ENCODE assay signal across 8 cellular contexts in genomic region chr2:24047703-24048033, GRCh38. TPM values are rescaled to one million over a fixed set of nuclear protein-coding genes. Genes with fewer than 3 reads are reported as not detected.
A peak's percentile ranks its signal among the peaks of the same experiment; 100 is the strongest.
DNase-seq lines count a peak whose midpoint lies in the region; ATAC-seq and TF ChIP-seq lines count a peak whose summit lies in the region.

No MANE protein-coding gene starts in this region.

- peak overlapping the region; percentile 85 for H2AFZ ChIP-seq in mammary epithelial cell (ENCODE audit: low read depth, low read length)
- peak overlapping the region; percentile 89 for H2AFZ ChIP-seq in trophoblast cell (ENCODE audit: insufficient read depth, low read length, poor library complexity)

- H3K79me1 ChIP-seq in trophoblast cell (ENCODE audit: low read length): peaks cover 6% of the 10 kb centered on the region

- TF ChIP-seq RAD21 in Ishikawa (IDR thresholded peaks at IDR 0.05; ENCODE audit: low read depth): no peak

- TF ChIP-seq POLR2A in erythroblast (IDR thresholded peaks at IDR 0.05; ENCODE audit: low read length): no peak

- ATAC-seq in GM19328 (IDR thresholded peaks at IDR 0.05; ENCODE audit: unreplicated experiment): peak; percentile 3
- no peak for ATAC-seq in HG03097 (IDR thresholded peaks at IDR 0.05; ENCODE audit: low FRiP score, unreplicated experiment)
- no peak for ATAC-seq in HG02885 (IDR thresholded peaks at IDR 0.05; ENCODE audit: poor library complexity, unreplicated experiment)

- TF ChIP-seq CTCF in mammary epithelial cell (conservative IDR thresholded peaks at IDR 0.05 in 1 of 2, IDR thresholded peaks at IDR 0.05 in 1 of 2; ENCODE audit: extremely low read depth in 1 of 2, insufficient read depth in 1 of 2, low read depth in 1 of 2, low read length in 2 of 2): no peak

- H3K9ac ChIP-seq in mammary epithelial cell (ENCODE audit: insufficient read depth, low read length) (no peak overlapping the region), trophoblast cell (ENCODE audit: low read length) (peak overlapping the region; percentile 44)

- 55% methylated on average over 8 of the region's 8 CpGs for WGBS in mammary epithelial cell (ENCODE audit: low coverage, missing lambda C conversion rate)
- WGBS in trophoblast cell (ENCODE audit: extremely low coverage, insufficient coverage, insufficient read length): no CpG with 5 or more reads among the region's 8 CpGs

- no peak overlapping the region for H3K4me3 ChIP-seq in mammary epithelial cell (replicated peaks in 1 of 3; ENCODE audit: insufficient read depth in 1 of 3, low read depth in 2 of 3, low read length in 3 of 3)
- no peak overlapping the region for H3K4me3 ChIP-seq in trophoblast cell (ENCODE audit: low read depth, low read length)

- no peak overlapping the region for H3K18ac ChIP-seq in trophoblast cell (ENCODE audit: low read length)

- dilution Hi-C loops in mammary epithelial cell (cut with HindIII; ENCODE audit: low sequenced_read_pairs): no loop called here

- peak overlapping the region; percentile 58 for H4K91ac ChIP-seq in trophoblast cell (ENCODE audit: low read depth, low read length)

- H2BK5ac ChIP-seq in trophoblast cell (ENCODE audit: low read depth, low read length, poor library complexity): no peak overlapping the region

- peak overlapping the region; percentile 91 for H4K8ac ChIP-seq in trophoblast cell (ENCODE audit: low read depth, low read length)

- no peak for DNase-seq in mammary epithelial cell
- no peak for DNase-seq in trophoblast cell
- DNase-seq in erythroblast (lab: John Stamatoyannopoulos, UW): no peak
- no peak for DNase-seq in activated CD8-positive, alpha-beta memory T cell treated with anti-CD3 and anti-CD28 coated beads for 24 hours

- in situ Hi-C loops in mammary epithelial cell (cut with MboI; ENCODE audit: low sequenced_read_pairs in 2 of 2): no loop called here

- H3K9me3 ChIP-seq in mammary epithelial cell (replicated peaks; ENCODE audit: insufficient read depth, low read length) (no peaks in the 10 kb centered on the region), trophoblast cell (ENCODE audit: insufficient read depth, low read depth, low read length) (peaks cover 3% of the 10 kb centered on the region)

- BruUV-seq in mammary epithelial cell (replicated peaks; lab: Mats Ljungman, UMichigan): no TSS peak

- no peaks in the 10 kb centered on the region for H3K36me3 ChIP-seq in mammary epithelial cell (ENCODE audit: insufficient read depth, low read length)
- no peaks in the 10 kb centered on the region for H3K36me3 ChIP-seq in trophoblast cell (ENCODE audit: control insufficient read depth in 1 of 2, insufficient read depth in 2 of 2, low read length in 2 of 2)

- no peak overlapping the region for H3K27ac ChIP-seq in mammary epithelial cell (ENCODE audit: insufficient read depth, low read depth, low read length)
- no peak overlapping the region for H3K27ac ChIP-seq in trophoblast cell (ENCODE audit: low read depth, low read length)

- no peak overlapping the region for H2BK12ac ChIP-seq in trophoblast cell (ENCODE audit: low read length)

- H3K27me3 ChIP-seq in mammary epithelial cell (ENCODE audit: insufficient read depth, low read length): no peaks in the 10 kb centered on the region
- no peaks in the 10 kb centered on the region for H3K27me3 ChIP-seq in trophoblast cell (ENCODE audit: insufficient read depth, low read length)

- no peak overlapping the region for H2AK5ac ChIP-seq in trophoblast cell (ENCODE audit: low read length)

- H3K4me1 ChIP-seq in mammary epithelial cell (ENCODE audit: insufficient read depth, low read length): peaks cover 8% of the 10 kb centered on the region
- H3K4me1 ChIP-seq in trophoblast cell (ENCODE audit: control insufficient read depth in 1 of 2, insufficient read depth in 2 of 2, low read length in 2 of 2): peaks cover 3 to 4% of the 10 kb centered on the region in 2 experiments

- H3K14ac ChIP-seq in trophoblast cell (ENCODE audit: low read length): no peak overlapping the region

- no peak overlapping the region for H3K23ac ChIP-seq in trophoblast cell (ENCODE audit: low read length)

- CTCF ChIA-PET in mammary epithelial cell (lab: Charles Lee; ENCODE audit: low non-redundant PET): interaction anchor here (0.6 kb wide), 1 partner anchor 28 kb away, joined by 3 read pairs; the partner anchor contains the start of gene SF3B6

- intact Hi-C loops in mammary epithelial cell (cut with micrococcal nuclease): loop anchor here (2.0 kb wide), 1 partner anchor 33 kb away; no protein-coding TSS in a partner anchor

- no peaks in the 10 kb centered on the region for H4K20me1 ChIP-seq in mammary epithelial cell (ENCODE audit: insufficient read depth, low read length)

- no peak for TF ChIP-seq EP300 in Ishikawa (IDR thresholded peaks at IDR 0.05; ENCODE audit: borderline replicate concordance)

- peaks cover 22% of the 10 kb centered on the region for H3K79me2 ChIP-seq in mammary epithelial cell (ENCODE audit: insufficient read depth, low read length)
- peaks cover 5% of the 10 kb centered on the region for H3K79me2 ChIP-seq in trophoblast cell (ENCODE audit: control insufficient read depth, insufficient read depth, low read length, poor library complexity)

- H2BK120ac ChIP-seq in trophoblast cell (ENCODE audit: insufficient read depth, low read length, poor library complexity): peak overlapping the region; percentile 53

- peak overlapping the region; percentile 97 for H4K12ac ChIP-seq in trophoblast cell (ENCODE audit: low read depth, low read length)

- H3K4me2 ChIP-seq in mammary epithelial cell (ENCODE audit: insufficient read depth, low read depth, low read length): peak overlapping the region; percentile 25
- peak overlapping the region; percentile 28 for H3K4me2 ChIP-seq in trophoblast cell (ENCODE audit: low read length)

- H3K4ac ChIP-seq in trophoblast cell (ENCODE audit: low read depth, low read length): no peak overlapping the region

TF ChIP-seq in Ishikawa, 13 proteins besides CTCF, POLR2A, EP300 and RAD21:
- TF ChIP-seq CEBPB (IDR thresholded peaks at IDR 0.05): no peak
- no peak for TF ChIP-seq ZBTB7A (IDR thresholded peaks at IDR 0.05; ENCODE audit: low read depth)
- no peak for TF ChIP-seq TEAD4 (IDR thresholded peaks at IDR 0.05)
- TF ChIP-seq USF1 (IDR thresholded peaks at IDR 0.05): no peak
- TF ChIP-seq MAX (IDR thresholded peaks at IDR 0.05): 0 out of 2 replicates have a peak, but pooled peaks have one; percentile 2
- no peak for TF ChIP-seq TCF12 (IDR thresholded peaks at IDR 0.05; ENCODE audit: low read depth)

RNA-seq across cellular contexts. Expression of gene WDCP, which starts 0.5 kb away (rescaled TPM):
- 10 to 100 TPM in 1 of 2 donors, 1 to 10 TPM in 1; 9.0 to 10.1 TPM for total RNA-seq in mammary epithelial cell
- polyA plus RNA-seq in mammary epithelial cell: 10.2 TPM
- 16.4 TPM for polyA minus RNA-seq in mammary epithelial cell
- polyA plus RNA-seq in trophoblast cell (2013): 4.3 and 4.7 TPM in 2 replicates

RNA-seq across cellular contexts. Expression of gene FKBP1B, which starts 1.9 kb away (rescaled TPM):
- total RNA-seq in mammary epithelial cell: 10 to 100 TPM; 15.3 to 20.9 TPM
- polyA plus RNA-seq in mammary epithelial cell: 45.1 TPM
- polyA minus RNA-seq in mammary epithelial cell: 25.6 TPM
- 22.2 and 23.6 TPM in 2 replicates for polyA plus RNA-seq in trophoblast cell (2013)

RNA-seq across cellular contexts. Expression of gene SF3B6, which starts 28.5 kb away (rescaled TPM):
- 100 to 1,000 TPM; 101 to 106 TPM for total RNA-seq in mammary epithelial cell
- polyA plus RNA-seq in mammary epithelial cell: 156 TPM
- 37.1 TPM for polyA minus RNA-seq in mammary epithelial cell
- polyA plus RNA-seq in trophoblast cell (2013): 204 and 206 TPM in 2 replicates

RNA-seq across cellular contexts. Expression of gene TP53I3, which starts 37.0 kb away (rescaled TPM):
- total RNA-seq in mammary epithelial cell: 10 to 100 TPM; 75.3 to 85.8 TPM
- 89.8 TPM for polyA plus RNA-seq in mammary epithelial cell
- polyA minus RNA-seq in mammary epithelial cell: 68.7 TPM
- 33.8 and 34.1 TPM in 2 replicates for polyA plus RNA-seq in trophoblast cell (2013)

RNA-seq across cellular contexts. Expression of gene MFSD2B, which starts 37.8 kb away (rescaled TPM):
- total RNA-seq in mammary epithelial cell: under 1 TPM in 1 of 2 donors, not detected in 1; under 0.01 TPM
- polyA plus RNA-seq in mammary epithelial cell: not detected
- not detected for polyA minus RNA-seq in mammary epithelial cell
- polyA plus RNA-seq in trophoblast cell (2013): 0.12 and 0.15 TPM in 2 replicates
